ENCODE assay signal across 21 cellular contexts in genomic region chr1:1042831-1043230, GRCh38. TPM values are rescaled to one million over a fixed set of nuclear protein-coding genes. Genes with fewer than 3 reads are reported as not detected.
DNase-seq lines count a peak whose midpoint lies in the region; ATAC-seq and TF ChIP-seq lines count a peak whose summit lies in the region.
"Had no signal": no experiment of that assay in that cellular context is flagged by ENCODE, and none has a peak within 500 bp of the region (broad histone marks: within the 10 kb centered on the region; RNA-seq: fewer than 3 reads in every experiment).

No MANE protein-coding gene starts in this region.

- H4K20me1 ChIP-seq in hepatocyte (ENCODE audit: insufficient read depth, poor library complexity, severe bottlenecking) (peaks cover 28% of the 10 kb centered on the region), PC-9 (ENCODE audit: insufficient read depth) (peaks cover 44% of the 10 kb centered on the region)

- H3F3A ChIP-seq in PC-9 (ENCODE audit: insufficient read depth, low read depth): peaks cover 6% of the 10 kb centered on the region; the same call in 1 of the 2 replicates

- no TSS peak for BruUV-seq in PC-9 (replicated peaks; lab: Mats Ljungman, UMichigan)

- DNase-seq in activated naive CD8-positive, alpha-beta T cell treated with anti-CD3 and anti-CD28 coated beads for 36 hours: no peak
- no peak for DNase-seq in activated naive CD8-positive, alpha-beta T cell treated with anti-CD3 and anti-CD28 coated beads, Interleukin-2, amount 50 U/mL, for 24 hours
- DNase-seq in activated naive CD8-positive, alpha-beta T cell treated with anti-CD3 and anti-CD28 coated beads, Interleukin-2, amount 10 ng/mL, durations not matched to agents 7 days and 5 days: no peak
- DNase-seq in glutamatergic neuron (no peak), hepatocyte (ENCODE audit: low spot score) (no peak), PC-9 (no peak), NCI-H1417 (lab: John Stamatoyannopoulos, UW) (no peak)
- DNase-seq: BE2C; Caco-2; CD4-positive, CD25-positive, alpha-beta regulatory T cell; GF-D8; NCI-H1105; NCI-H1694; NCI-H2081 treated with DMSO at 0.1 percent for 48 hours; NCI-H748 treated with DMSO at 0.1 percent for 48 hours; NK-92 treated with Interleukin-12 subunit alpha and Interleukin-12 subunit beta, amount 100 ng/mL, for 24 hours; Right ventricle myocardium superior had no signal

- CTCF ChIA-PET in PC-9 (lab: Charles Lee): no interaction called here

- H3K9me2 ChIP-seq in hepatocyte (replicated peaks; ENCODE audit: insufficient read depth) (no peaks in the 10 kb centered on the region), PC-9 (ENCODE audit: insufficient read depth) (no peaks in the 10 kb centered on the region)

- POLR2A ChIA-PET in activated naive CD8-positive, alpha-beta T cell treated with anti-CD3 and anti-CD28 coated beads, Interleukin-2, amount 10 ng/mL, durations not matched to agents 7 days and 5 days (lab: Charles Lee): no interaction called here
- POLR2A ChIA-PET in PC-9 (lab: Charles Lee; ENCODE audit: unreplicated experiment): no interaction called here

- H3K27ac ChIP-seq in hepatocyte (no peak overlapping the region), PC-9 (no peak overlapping the region)

- H3K4me1 ChIP-seq in hepatocyte (ENCODE audit: insufficient read depth): peaks cover 14% of the 10 kb centered on the region
- H3K4me1 ChIP-seq in PC-9 (replicated peaks; ENCODE audit: insufficient read depth): no peaks in the 10 kb centered on the region

- WGBS in hepatocyte (ENCODE audit: low lambda C conversion rate, missing lambda C conversion rate): 91% methylated on average over 9 of the region's 11 CpGs

- no peak overlapping the region for H3K4me3 Mint-ChIP-seq in activated naive CD8-positive, alpha-beta T cell treated with anti-CD3 and anti-CD28 coated beads for 36 hours
- H3K4me3 Mint-ChIP-seq in activated naive CD8-positive, alpha-beta T cell treated with anti-CD3 and anti-CD28 coated beads, Interleukin-2, amount 50 U/mL, for 24 hours: no peak overlapping the region
- H3K4me3 Mint-ChIP-seq in activated naive CD8-positive, alpha-beta T cell treated with anti-CD3 and anti-CD28 coated beads, Interleukin-2, amount 10 ng/mL, durations not matched to agents 7 days and 5 days: no peak overlapping the region
- peak overlapping the region; percentile 34 for H3K4me3 Mint-ChIP-seq in glutamatergic neuron (ENCODE audit: unreplicated experiment)

- H3K79me2 ChIP-seq in hepatocyte: peaks cover 4% of the 10 kb centered on the region
- no peaks in the 10 kb centered on the region for H3K79me2 ChIP-seq in PC-9 (ENCODE audit: low read depth)

- intact Hi-C loops in PC-9 (cut with micrococcal nuclease; ENCODE audit: unreplicated experiment): no loop called here

- peaks cover 18% of the 10 kb centered on the region for H3K4me1 Mint-ChIP-seq in activated naive CD8-positive, alpha-beta T cell treated with anti-CD3 and anti-CD28 coated beads for 36 hours
- H3K4me1 Mint-ChIP-seq in activated naive CD8-positive, alpha-beta T cell treated with anti-CD3 and anti-CD28 coated beads, Interleukin-2, amount 50 U/mL, for 24 hours: peaks cover 19% of the 10 kb centered on the region
- H3K4me1 Mint-ChIP-seq in activated naive CD8-positive, alpha-beta T cell treated with anti-CD3 and anti-CD28 coated beads, Interleukin-2, amount 10 ng/mL, durations not matched to agents 7 days and 5 days: peaks cover 15% of the 10 kb centered on the region
- peaks cover 11% of the 10 kb centered on the region for H3K4me1 Mint-ChIP-seq in glutamatergic neuron (ENCODE audit: low read depth, unreplicated experiment)

- H3K9me3 ChIP-seq in hepatocyte (ENCODE audit: low read depth) (no peaks in the 10 kb centered on the region), PC-9 (ENCODE audit: insufficient read depth, low read depth) (no peaks in the 10 kb centered on the region)
- H3K9me3 ChIP-seq: BE2C, Caco-2, HAP-1 had no signal

- no peak overlapping the region for H3K4me3 ChIP-seq in hepatocyte
- no peak overlapping the region for H3K4me3 ChIP-seq in PC-9
- H3K4me3 ChIP-seq: HAP-1 had no signal

- no peak overlapping the region for H3K4me2 ChIP-seq in hepatocyte
- H3K4me2 ChIP-seq in PC-9: no peak overlapping the region

- H2AFZ ChIP-seq in hepatocyte (no peak overlapping the region), PC-9 (no peak overlapping the region)

- no peaks in the 10 kb centered on the region for H3K27me3 ChIP-seq in hepatocyte
- H3K27me3 ChIP-seq in PC-9 (ENCODE audit: insufficient read depth, low read depth): no peaks in the 10 kb centered on the region

- peak overlapping the region; percentile 58 for H3K27ac Mint-ChIP-seq in activated naive CD8-positive, alpha-beta T cell treated with anti-CD3 and anti-CD28 coated beads for 36 hours
- H3K27ac Mint-ChIP-seq in activated naive CD8-positive, alpha-beta T cell treated with anti-CD3 and anti-CD28 coated beads, Interleukin-2, amount 50 U/mL, for 24 hours: no peak overlapping the region
- H3K27ac Mint-ChIP-seq in activated naive CD8-positive, alpha-beta T cell treated with anti-CD3 and anti-CD28 coated beads, Interleukin-2, amount 10 ng/mL, durations not matched to agents 7 days and 5 days: peak overlapping the region; percentile 70
- H3K27ac Mint-ChIP-seq in glutamatergic neuron (ENCODE audit: unreplicated experiment): no peak overlapping the region

- TF ChIP-seq CTCF in glutamatergic neuron (IDR thresholded peaks at IDR 0.05; ENCODE audit: partially characterized antibody, unreplicated experiment): no peak
- no peak for TF ChIP-seq CTCF in hepatocyte (IDR thresholded peaks at IDR 0.05; ENCODE audit: poor library complexity)
- TF ChIP-seq CTCF in PC-9 (conservative IDR thresholded peaks at IDR 0.05): no peak

- H3K9me3 Mint-ChIP-seq in activated naive CD8-positive, alpha-beta T cell treated with anti-CD3 and anti-CD28 coated beads for 36 hours: no peaks in the 10 kb centered on the region
- no peaks in the 10 kb centered on the region for H3K9me3 Mint-ChIP-seq in activated naive CD8-positive, alpha-beta T cell treated with anti-CD3 and anti-CD28 coated beads, Interleukin-2, amount 50 U/mL, for 24 hours
- H3K9me3 Mint-ChIP-seq in activated naive CD8-positive, alpha-beta T cell treated with anti-CD3 and anti-CD28 coated beads, Interleukin-2, amount 10 ng/mL, durations not matched to agents 7 days and 5 days: no peaks in the 10 kb centered on the region
- peaks cover 12% of the 10 kb centered on the region for H3K9me3 Mint-ChIP-seq in glutamatergic neuron (ENCODE audit: unreplicated experiment)

- H3K27me3 Mint-ChIP-seq in activated naive CD8-positive, alpha-beta T cell treated with anti-CD3 and anti-CD28 coated beads for 36 hours: peaks cover 13% of the 10 kb centered on the region
- H3K27me3 Mint-ChIP-seq in activated naive CD8-positive, alpha-beta T cell treated with anti-CD3 and anti-CD28 coated beads, Interleukin-2, amount 50 U/mL, for 24 hours: peaks cover 10% of the 10 kb centered on the region
- H3K27me3 Mint-ChIP-seq in activated naive CD8-positive, alpha-beta T cell treated with anti-CD3 and anti-CD28 coated beads, Interleukin-2, amount 10 ng/mL, durations not matched to agents 7 days and 5 days: no peaks in the 10 kb centered on the region
- peaks cover 17% of the 10 kb centered on the region for H3K27me3 Mint-ChIP-seq in glutamatergic neuron (ENCODE audit: unreplicated experiment)

- no peak for ATAC-seq in activated naive CD8-positive, alpha-beta T cell treated with anti-CD3 and anti-CD28 coated beads, Interleukin-2, amount 50 U/mL, for 24 hours
- no peak for ATAC-seq in activated naive CD8-positive, alpha-beta T cell treated with anti-CD3 and anti-CD28 coated beads, Interleukin-2, amount 10 ng/mL, durations not matched to agents 7 days and 5 days (ENCODE audit: low read depth)

- H3K36me3 ChIP-seq in hepatocyte (replicated peaks; ENCODE audit: insufficient read depth, low read depth): no peaks in the 10 kb centered on the region
- H3K36me3 ChIP-seq in PC-9 (ENCODE audit: low read depth): no peaks in the 10 kb centered on the region
- H3K36me3 ChIP-seq: BE2C had no signal

- peaks cover 4% of the 10 kb centered on the region for H3K36me3 Mint-ChIP-seq in activated naive CD8-positive, alpha-beta T cell treated with anti-CD3 and anti-CD28 coated beads for 36 hours
- H3K36me3 Mint-ChIP-seq in activated naive CD8-positive, alpha-beta T cell treated with anti-CD3 and anti-CD28 coated beads, Interleukin-2, amount 50 U/mL, for 24 hours (ENCODE audit: low read depth): peaks cover 4% of the 10 kb centered on the region
- peaks cover 7% of the 10 kb centered on the region for H3K36me3 Mint-ChIP-seq in activated naive CD8-positive, alpha-beta T cell treated with anti-CD3 and anti-CD28 coated beads, Interleukin-2, amount 10 ng/mL, durations not matched to agents 7 days and 5 days
- peaks cover 4% of the 10 kb centered on the region for H3K36me3 Mint-ChIP-seq in glutamatergic neuron (ENCODE audit: unreplicated experiment)
- H3K36me3 Mint-ChIP-seq: CD4-positive, CD25-positive, alpha-beta regulatory T cell had no signal

RNA-seq across cellular contexts. Expression of gene AGRN, which starts 22.9 kb away (rescaled TPM):
- 10 to 100 TPM; 30.4 to 30.5 TPM for total RNA-seq in activated naive CD8-positive, alpha-beta T cell treated with anti-CD3 and anti-CD28 coated beads for 36 hours
- total RNA-seq in activated naive CD8-positive, alpha-beta T cell treated with anti-CD3 and anti-CD28 coated beads, Interleukin-2, amount 10 ng/mL, durations not matched to agents 7 days and 5 days: 10 to 100 TPM; 18.8 to 19.3 TPM
- total RNA-seq in glutamatergic neuron (ENCODE audit: unreplicated experiment) (914 TPM), hepatocyte (51.8 and 81.8 TPM in 2 replicates), PC-9 (2021) (278 and 381 TPM in 2 replicates)
- polyA plus RNA-seq in hepatocyte: 53.3 and 61.2 TPM in 2 replicates

RNA-seq across cellular contexts. Expression of gene ISG15, which starts 29.5 kb away (rescaled TPM):
- total RNA-seq in activated naive CD8-positive, alpha-beta T cell treated with anti-CD3 and anti-CD28 coated beads for 36 hours: 10 to 100 TPM; 71.7 to 78.4 TPM
- total RNA-seq in activated naive CD8-positive, alpha-beta T cell treated with anti-CD3 and anti-CD28 coated beads, Interleukin-2, amount 10 ng/mL, durations not matched to agents 7 days and 5 days: 100 to 1,000 TPM; 425 to 457 TPM
- total RNA-seq in glutamatergic neuron (ENCODE audit: unreplicated experiment) (18.4 TPM), hepatocyte (62.3 and 86.0 TPM in 2 replicates), PC-9 (2021) (20.9 and 37.7 TPM in 2 replicates)
- polyA plus RNA-seq in hepatocyte: 88.5 and 89.6 TPM in 2 replicates

RNA-seq across cellular contexts. Expression of gene RNF223, which starts 31.3 kb away (rescaled TPM):
- not detected for total RNA-seq in activated naive CD8-positive, alpha-beta T cell treated with anti-CD3 and anti-CD28 coated beads for 36 hours
- total RNA-seq in activated naive CD8-positive, alpha-beta T cell treated with anti-CD3 and anti-CD28 coated beads, Interleukin-2, amount 10 ng/mL, durations not matched to agents 7 days and 5 days: not detected
- not detected for total RNA-seq in glutamatergic neuron (ENCODE audit: unreplicated experiment)
- total RNA-seq in hepatocyte: 0.08 and 0.43 TPM in 2 replicates
- 0.88 and 2.6 TPM in 2 replicates for polyA plus RNA-seq in hepatocyte
- total RNA-seq in PC-9 (2021): 3.2 and 3.6 TPM in 2 replicates
- total RNA-seq: A172; CD4-positive, CD25-positive, alpha-beta regulatory T cell; Daoy; NCI-H460; Right ventricle myocardium superior had no signal
- polyA plus RNA-seq: CD4-positive, CD25-positive, alpha-beta regulatory T cell had no signal

RNA-seq across cellular contexts. Expression of gene HES4, which starts 42.9 kb away (rescaled TPM):
- total RNA-seq in activated naive CD8-positive, alpha-beta T cell treated with anti-CD3 and anti-CD28 coated beads for 36 hours: 1 to 10 TPM in 1 of 2 experiments, under 1 TPM in 1; 0.93 to 1.1 TPM
- total RNA-seq in activated naive CD8-positive, alpha-beta T cell treated with anti-CD3 and anti-CD28 coated beads, Interleukin-2, amount 10 ng/mL, durations not matched to agents 7 days and 5 days: 1 to 10 TPM in 1 of 2 experiments, under 1 TPM in 1; 0.60 to 1.1 TPM
- total RNA-seq in glutamatergic neuron (ENCODE audit: unreplicated experiment) (218 TPM), hepatocyte (21.4 and 28.7 TPM in 2 replicates), PC-9 (2021) (19.2 and 41.8 TPM in 2 replicates)
- polyA plus RNA-seq in hepatocyte: 74.5 and 107 TPM in 2 replicates

Comparison
In these comparisons a context has a peak if more than half of its experiments do, and no peak if none do; other contexts are left out.
1. H3K27ac Mint-ChIP-seq: peak in activated naive CD8-positive, alpha-beta T cell treated with anti-CD3 and anti-CD28 coated beads for 36 hours (single experiment) and activated naive CD8-positive, alpha-beta T cell treated with anti-CD3 and anti-CD28 coated beads, Interleukin-2, amount 10 ng/mL, durations not matched to agents 7 days and 5 days (single experiment); none in activated naive CD8-positive, alpha-beta T cell treated with anti-CD3 and anti-CD28 coated beads, Interleukin-2, amount 50 U/mL, for 24 hours (single experiment) and glutamatergic neuron (single experiment).